23 cellular contexts compared by ENCODE assay signal in the genomic region with DNA sequence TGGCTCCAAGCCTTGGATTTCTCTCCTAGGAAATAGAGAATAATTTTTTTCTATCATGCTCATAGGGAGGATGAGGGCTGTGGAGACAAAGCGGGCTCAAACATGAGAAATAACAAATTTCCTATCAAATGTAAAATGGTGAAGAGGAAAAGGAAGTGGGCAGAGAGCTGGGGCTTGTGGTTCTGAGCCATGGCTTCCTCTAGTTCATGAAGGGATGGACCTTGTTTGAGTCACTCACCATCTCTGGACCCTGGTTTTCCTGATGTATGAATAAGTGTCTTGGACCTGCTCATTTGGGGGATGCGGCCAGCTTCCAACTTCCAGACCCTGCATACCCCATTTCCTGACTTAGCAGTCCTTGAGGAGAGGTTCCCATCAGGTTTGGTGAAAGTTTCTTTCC.
DNase-seq lines count a peak whose midpoint lies in the region; ATAC-seq and TF ChIP-seq lines count a peak whose summit lies in the region.
"Had no signal": no experiment of that assay in that cellular context is flagged by ENCODE, and none has a peak within 500 bp of the region (broad histone marks: within the 10 kb centered on the region; RNA-seq: fewer than 3 reads in every experiment).

No MANE protein-coding gene starts in this region.

- H3K27me3 Mint-ChIP-seq in activated CD8-positive, alpha-beta memory T cell treated with anti-CD3 and anti-CD28 coated beads, Interleukin-2, amount 10 ng/mL, durations not matched to agents 7 days and 5 days = peaks cover 10% of the 10 kb centered on the region
- H3K27me3 Mint-ChIP-seq in endodermal cell (ENCODE audit: insufficient read depth) = peaks cover 63% of the 10 kb centered on the region

- H3K4me3 ChIP-seq in endodermal cell (ENCODE audit: low read length) = no peak overlapping the region

- H3K9me3 Mint-ChIP-seq in activated CD8-positive, alpha-beta memory T cell treated with anti-CD3 and anti-CD28 coated beads, Interleukin-2, amount 10 ng/mL, durations not matched to agents 7 days and 5 days (ENCODE audit: low read depth) = no peaks in the 10 kb centered on the region
- no peaks in the 10 kb centered on the region for H3K9me3 Mint-ChIP-seq in endodermal cell

- H3K9me3 ChIP-seq in endodermal cell (ENCODE audit: control insufficient read depth, low read length) = no peaks in the 10 kb centered on the region
- H3K9me3 ChIP-seq: Caco-2, SK-N-SH had no signal

- no peak overlapping the region for H3K27ac ChIP-seq in endodermal cell (ENCODE audit: low read depth, low read length)
- H3K27ac ChIP-seq: 22Rv1 had no signal

- WGBS in endodermal cell (ENCODE audit: insufficient coverage in 1 of 2, insufficient read length in 1 of 2), 2 experiments = 80 to 100% methylated on average over 1 to 2 of the region's 2 CpGs

- no peaks in the 10 kb centered on the region for H3K36me3 ChIP-seq in endodermal cell (ENCODE audit: control insufficient read depth, insufficient read depth, low read length)

- ATAC-seq in activated CD8-positive, alpha-beta memory T cell treated with anti-CD3 and anti-CD28 coated beads, Interleukin-2, amount 10 ng/mL, durations not matched to agents 7 days and 5 days = no peak
- no peak for ATAC-seq in Right ventricle myocardium inferior
- ATAC-seq: HCT116 had no signal

- no peak for TF ChIP-seq CTCF in endodermal cell (conservative IDR thresholded peaks at IDR 0.05)

- no peak overlapping the region for H3K27ac Mint-ChIP-seq in activated CD8-positive, alpha-beta memory T cell treated with anti-CD3 and anti-CD28 coated beads, Interleukin-2, amount 10 ng/mL, durations not matched to agents 7 days and 5 days
- H3K27ac Mint-ChIP-seq in endodermal cell = no peak overlapping the region
- H3K27ac Mint-ChIP-seq: IgD-negative memory B cell had no signal

- H3K27me3 ChIP-seq in endodermal cell (ENCODE audit: control insufficient read depth, insufficient read depth, low read length, poor library complexity, severe bottlenecking) = peaks cover 59% of the 10 kb centered on the region

- H3K9ac ChIP-seq in endodermal cell (ENCODE audit: extremely low read depth, low read length, poor library complexity, severe bottlenecking) = no peak overlapping the region
- H3K9ac ChIP-seq: SK-N-SH had no signal

- H3K4me1 ChIP-seq in endodermal cell (ENCODE audit: control insufficient read depth, insufficient read depth, low read length) = no peaks in the 10 kb centered on the region
- H3K4me1 ChIP-seq: Caco-2 had no signal

- H3K4me3 Mint-ChIP-seq in activated CD8-positive, alpha-beta memory T cell treated with anti-CD3 and anti-CD28 coated beads, Interleukin-2, amount 10 ng/mL, durations not matched to agents 7 days and 5 days = no peak overlapping the region
- H3K4me3 Mint-ChIP-seq in endodermal cell = no peak overlapping the region

- H3K4me1 Mint-ChIP-seq in activated CD8-positive, alpha-beta memory T cell treated with anti-CD3 and anti-CD28 coated beads, Interleukin-2, amount 10 ng/mL, durations not matched to agents 7 days and 5 days = peaks cover 12% of the 10 kb centered on the region
- peaks cover 2% of the 10 kb centered on the region for H3K4me1 Mint-ChIP-seq in endodermal cell

- intact Hi-C loops in Right ventricle myocardium inferior (cut with DNase I) = no loop called here

- no peaks in the 10 kb centered on the region for H3K36me3 Mint-ChIP-seq in activated CD8-positive, alpha-beta memory T cell treated with anti-CD3 and anti-CD28 coated beads, Interleukin-2, amount 10 ng/mL, durations not matched to agents 7 days and 5 days
- no peaks in the 10 kb centered on the region for H3K36me3 Mint-ChIP-seq in endodermal cell (ENCODE audit: low read depth)
- H3K36me3 Mint-ChIP-seq: CD4-positive, CD25-positive, alpha-beta regulatory T cell had no signal

- CTCF ChIA-PET in activated CD8-positive, alpha-beta memory T cell treated with anti-CD3 and anti-CD28 coated beads, Interleukin-2, amount 10 ng/mL, durations not matched to agents 7 days and 5 days (lab: Charles Lee) = no interaction called here

- DNase-seq in activated CD8-positive, alpha-beta memory T cell treated with anti-CD3 and anti-CD28 coated beads, Interleukin-2, amount 10 ng/mL, durations not matched to agents 7 days and 5 days = peak; percentile 44
- DNase-seq in activated CD8-positive, alpha-beta memory T cell treated with anti-CD3 and anti-CD28 coated beads for 24 hours = no peak
- DNase-seq in UCSD-AML1 (lab: John Stamatoyannopoulos, UW; ENCODE audit: unreplicated experiment) (peak; percentile 62), endodermal cell (peak; percentile 3), NCI-H510A (lab: John Stamatoyannopoulos, UW) (no peak), SHP77 (lab: John Stamatoyannopoulos, UW) (no peak), Right ventricle myocardium inferior (ENCODE audit: missing footprints) (no peak)
- DNase-seq in activated CD4-positive, alpha-beta T cell treated with anti-CD3 and anti-CD28 coated beads, Interleukin-2, amount 50 U/mL, for 4 hours = no peak
- DNase-seq: AML-193; Caco-2; CD4-positive, CD25-positive, alpha-beta regulatory T cell; GF-D8; GOT3; NCI-H1105 treated with DMSO at 0.1 percent for 48 hours; NCI-H1694; NCI-H2081 treated with DMSO at 0.1 percent for 48 hours; NCI-H510A treated with DMSO at 0.1 percent for 48 hours; NCI-H774; SHP77 treated with DMSO at 0.1 percent for 48 hours; SK-N-SH had no signal

Comparison
In these comparisons a context has a peak if more than half of its experiments do, and no peak if none do; other contexts are left out.
1. DNase-seq: peak in activated CD8-positive, alpha-beta memory T cell treated with anti-CD3 and anti-CD28 coated beads, Interleukin-2, amount 10 ng/mL, durations not matched to agents 7 days and 5 days (single experiment), UCSD-AML1 (single experiment) and endodermal cell (single experiment); none in activated CD8-positive, alpha-beta memory T cell treated with anti-CD3 and anti-CD28 coated beads for 24 hours (single experiment), NCI-H510A (single experiment), activated CD4-positive, alpha-beta T cell treated with anti-CD3 and anti-CD28 coated beads, Interleukin-2, amount 50 U/mL, for 4 hours (0 of 2), SHP77 (0 of 2) and Right ventricle myocardium inferior (single experiment).